Comparison of ENCODE assay signal across 10 cellular contexts in the genomic region with DNA sequence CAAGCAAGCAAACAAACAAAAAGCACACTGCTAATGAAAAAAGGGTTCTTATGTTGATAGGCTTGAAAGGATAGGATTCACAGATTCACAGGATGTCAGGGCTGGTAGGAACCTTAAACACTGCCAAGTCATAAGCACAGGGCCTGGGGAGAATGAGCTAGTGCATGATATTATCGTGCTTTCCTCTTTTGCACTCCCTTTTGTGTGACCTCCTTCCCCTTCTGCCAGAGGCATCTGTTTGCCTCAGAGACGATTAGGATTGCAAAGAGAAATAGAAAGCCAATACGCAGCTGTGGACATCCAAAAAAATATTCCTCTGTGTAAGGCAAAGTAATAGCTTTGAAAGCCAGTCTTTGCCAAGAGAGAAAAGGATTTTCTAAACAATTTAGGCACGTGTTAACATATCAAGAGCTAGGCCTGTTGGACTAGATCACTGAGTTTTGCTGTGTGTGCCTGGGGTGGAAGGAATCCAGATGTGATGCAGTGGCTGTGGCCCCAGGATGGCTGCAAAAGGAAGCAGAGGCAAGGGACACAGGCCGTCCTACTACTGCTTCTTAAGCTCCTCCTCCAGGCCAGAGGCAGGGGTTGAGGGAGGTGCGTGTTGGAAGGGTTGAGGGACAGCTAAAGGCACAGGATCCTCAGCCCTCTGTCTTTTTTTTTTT. TPM values are rescaled to one million over a fixed set of nuclear protein-coding genes. Genes with fewer than 3 reads are reported as not detected.
A peak's percentile ranks its signal among the peaks of the same experiment; 100 is the strongest.
DNase-seq lines count a peak whose midpoint lies in the region; ATAC-seq and TF ChIP-seq lines count a peak whose summit lies in the region.
"Had no signal": no experiment of that assay in that cellular context is flagged by ENCODE, and none has a peak within 500 bp of the region (broad histone marks: within the 10 kb centered on the region; RNA-seq: fewer than 3 reads in every experiment).

No MANE protein-coding gene starts in this region.

- H3K4me1 ChIP-seq in GM23248 (ENCODE audit: insufficient read depth) (no peaks in the 10 kb centered on the region; the same call in 1 of the 2 replicates), trophoblast cell (ENCODE audit: control insufficient read depth in 1 of 2, insufficient read depth in 2 of 2, low read length in 2 of 2) (peaks cover 21 to 33% of the 10 kb centered on the region in 2 experiments)

- no peak overlapping the region for H2AFZ ChIP-seq in GM23248
- H2AFZ ChIP-seq in trophoblast cell (ENCODE audit: insufficient read depth, low read length, poor library complexity), result no peak overlapping the region

- peak overlapping the region; percentile 54 for H3K14ac ChIP-seq in trophoblast cell (ENCODE audit: low read length)

- no peaks in the 10 kb centered on the region for H3F3A ChIP-seq in GM23248 (ENCODE audit: insufficient read depth)

- H2BK120ac ChIP-seq in trophoblast cell (ENCODE audit: insufficient read depth, low read length, poor library complexity), result peak overlapping the region; percentile 75

- no peaks in the 10 kb centered on the region for H3K79me2 ChIP-seq in GM23248 (ENCODE audit: insufficient read depth)
- H3K79me2 ChIP-seq in trophoblast cell (ENCODE audit: control insufficient read depth, insufficient read depth, low read length, poor library complexity), result peaks cover 6% of the 10 kb centered on the region

- no peaks in the 10 kb centered on the region for H3K36me3 ChIP-seq in GM23248 (ENCODE audit: low read depth)
- peaks cover 0 to 2% of the 10 kb centered on the region in 2 experiments for H3K36me3 ChIP-seq in trophoblast cell (ENCODE audit: control insufficient read depth in 1 of 2, insufficient read depth in 2 of 2, low read length in 2 of 2)

- peak overlapping the region; percentile 31 for H3K18ac ChIP-seq in trophoblast cell (ENCODE audit: low read length)

- H3K9ac ChIP-seq in GM23248 (no peak overlapping the region), trophoblast cell (ENCODE audit: low read length) (no peak overlapping the region)

- peak overlapping the region; percentile 72 for H4K8ac ChIP-seq in trophoblast cell (ENCODE audit: low read depth, low read length)

- H3K27ac ChIP-seq in GM23248 (no peak overlapping the region), trophoblast cell (ENCODE audit: low read depth, low read length) (peak overlapping the region; percentile 99)

- H3K4me2 ChIP-seq in GM23248 (ENCODE audit: unreplicated experiment) (no peak overlapping the region), trophoblast cell (ENCODE audit: low read length) (no peak overlapping the region)

- H4K91ac ChIP-seq in trophoblast cell (ENCODE audit: low read depth, low read length), result peak overlapping the region; percentile 89

- no peak for TF ChIP-seq CTCF in GM13977 (IDR thresholded peaks at IDR 0.05; ENCODE audit: extremely low read depth, insufficient read depth, missing control alignments)

- H3K4ac ChIP-seq in trophoblast cell (ENCODE audit: low read depth, low read length), result peak overlapping the region; percentile 30

- no peaks in the 10 kb centered on the region for H4K20me1 ChIP-seq in GM23248 (ENCODE audit: insufficient read depth)

- peak overlapping the region; percentile 70 for H2BK12ac ChIP-seq in trophoblast cell (ENCODE audit: low read length)

- H4K12ac ChIP-seq in trophoblast cell (ENCODE audit: low read depth, low read length), result peak overlapping the region; percentile 43

- H3K4me3 ChIP-seq in GM23248, result no peak overlapping the region
- H3K4me3 ChIP-seq in trophoblast cell (ENCODE audit: low read depth, low read length), result no peak overlapping the region

- peak overlapping the region; percentile 51 for H2BK5ac ChIP-seq in trophoblast cell (ENCODE audit: low read depth, low read length, poor library complexity)

- no peaks in the 10 kb centered on the region for H3K9me2 ChIP-seq in GM23248 (ENCODE audit: insufficient read depth)

- in situ Hi-C loops in GM23248 (cut with MboI) (no loop called here), GM13977 (cut with MboI; ENCODE audit: low pct_unique_long_range_greater_than_20kb, low sequenced_read_pairs, unreplicated experiment) (no loop called here)

- H2AK5ac ChIP-seq in trophoblast cell (ENCODE audit: low read length), result peak overlapping the region; percentile 31

- 45 to 52% methylated on average over 6 of the region's 6 CpGs for WGBS in GM23248 (ENCODE audit: low coverage in 1 of 2, low lambda C conversion rate in 2 of 2, missing lambda C conversion rate in 2 of 2), 2 experiments
- WGBS in trophoblast cell (ENCODE audit: extremely low coverage, insufficient coverage, insufficient read length), result no CpG with 5 or more reads among the region's 6 CpGs

- H3K9me3 ChIP-seq in GM23248 (ENCODE audit: low read depth) (no peaks in the 10 kb centered on the region), trophoblast cell (ENCODE audit: insufficient read depth, low read depth, low read length) (peaks cover 2% of the 10 kb centered on the region)

- DNase-seq in GM23248 (peak; percentile 23), SKM-1 (lab: John Stamatoyannopoulos, UW; ENCODE audit: unreplicated experiment) (peak; percentile 14), foreskin melanocyte (peak; percentile 83), trophoblast cell (peak; percentile 50 to 66), NOMO-1 treated with dmso at 0.1 percent for 144 hours (lab: John Stamatoyannopoulos, UW; ENCODE audit: unreplicated experiment) (no peak), GM13977 (ENCODE audit: low spot score) (no peak)
- no peak for DNase-seq in stimulated activated CD4-positive, alpha-beta T cell treated with anti-CD3 and anti-CD28 coated beads, Interleukin-2, amount 100 ng/mL, for 24 hours
- DNase-seq: naive B cell, NCI-H748 treated with DMSO at 0.1 percent for 48 hours had no signal

- H3K27me3 ChIP-seq in GM23248 (replicated peaks; ENCODE audit: insufficient read depth) (no peaks in the 10 kb centered on the region; the same call in 1 of the 2 replicates), trophoblast cell (ENCODE audit: insufficient read depth, low read length) (no peaks in the 10 kb centered on the region)

- H3K23ac ChIP-seq in trophoblast cell (ENCODE audit: low read length), result no peak overlapping the region

- ATAC-seq in HG03175 (IDR thresholded peaks at IDR 0.05; ENCODE audit: unreplicated experiment), result no peak

- peaks cover 47% of the 10 kb centered on the region for H3K79me1 ChIP-seq in trophoblast cell (ENCODE audit: low read length)

RNA-seq across cellular contexts. Expression of a gene that starts 30.6 kb away (rescaled TPM):
- 0.65 TPM in 1 of 2 replicates, not detected in the other for total RNA-seq in GM23248 (2014; rRNA removed; shearing (Covaris generic))
- 0.11 and 0.32 TPM in 2 replicates for polyA plus RNA-seq in GM23248 (2016; fragmentation: Nextera tagmentation; extraction: Ambion mirVana)
- polyA plus RNA-seq in trophoblast cell (2013), result 28.8 and 36.5 TPM in 2 replicates

Comparison
In these comparisons a context has a peak if more than half of its experiments do, and no peak if none do; other contexts are left out.
1. DNase-seq: peak in GM23248 (single experiment), SKM-1 (single experiment), foreskin melanocyte (single experiment) and trophoblast cell (2 of 2); none in NOMO-1 treated with dmso at 0.1 percent for 144 hours (single experiment), stimulated activated CD4-positive, alpha-beta T cell treated with anti-CD3 and anti-CD28 coated beads, Interleukin-2, amount 100 ng/mL, for 24 hours (0 of 2) and GM13977 (single experiment).